Comparison of ENCODE assay signal across 11 cellular contexts in the genomic region with DNA sequence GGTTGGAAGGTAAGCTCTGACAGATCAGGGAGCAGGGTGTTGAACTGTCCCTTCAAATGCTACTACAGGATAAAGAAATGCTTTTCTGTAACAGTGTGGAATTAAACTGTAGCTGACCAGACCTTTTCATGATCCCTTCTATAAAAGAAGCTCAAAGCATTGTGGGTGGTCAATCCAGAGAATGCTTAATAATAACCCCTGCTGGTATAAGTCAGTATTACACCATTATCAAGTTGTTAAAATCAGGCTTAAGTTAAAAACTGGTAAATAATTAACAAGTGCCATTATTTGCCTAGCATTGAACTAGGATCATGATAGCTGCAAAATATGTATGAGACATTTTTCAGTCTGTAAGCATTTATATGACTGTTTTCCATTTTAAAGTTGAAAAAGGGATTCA.
DNase-seq lines count a peak whose midpoint lies in the region; ATAC-seq, FAIRE-seq and TF ChIP-seq lines count a peak whose summit lies in the region.
"Had no signal": no experiment of that assay in that cellular context is flagged by ENCODE, and none has a peak within 500 bp of the region (broad histone marks: within the 10 kb centered on the region; RNA-seq: fewer than 3 reads in every experiment).

No MANE protein-coding gene starts in this region.

- no peak overlapping the region for H3K14ac ChIP-seq in neuronal stem cell (ENCODE audit: low read length)

- H3K79me1 ChIP-seq in neuronal stem cell (ENCODE audit: low read depth, low read length) = no peaks in the 10 kb centered on the region

- H3K27me3 Mint-ChIP-seq in activated CD8-positive, alpha-beta T cell treated with anti-CD3 and anti-CD28 coated beads for 36 hours = no peaks in the 10 kb centered on the region
- H3K27me3 Mint-ChIP-seq: activated CD4-positive, alpha-beta T cell treated with anti-CD3 and anti-CD28 coated beads, Interleukin-2, amount 10 ng/mL, durations not matched to agents 24 days and 14 days; central memory CD8-positive, alpha-beta T cell had no signal

- H2AK5ac ChIP-seq in neuronal stem cell (ENCODE audit: low read depth, low read length) = no peak overlapping the region

- H3K4me3 ChIP-seq in GM12878 = no peak overlapping the region
- H3K4me3 ChIP-seq in neuronal stem cell (ENCODE audit: low read length in 2 of 2) = no peak overlapping the region

- no peak overlapping the region for H2BK5ac ChIP-seq in neuronal stem cell (ENCODE audit: low read length)

- H3K9me3 Mint-ChIP-seq in activated CD8-positive, alpha-beta T cell treated with anti-CD3 and anti-CD28 coated beads for 36 hours = no peaks in the 10 kb centered on the region
- H3K9me3 Mint-ChIP-seq: activated CD4-positive, alpha-beta T cell treated with anti-CD3 and anti-CD28 coated beads, Interleukin-2, amount 10 ng/mL, durations not matched to agents 24 days and 14 days had no signal

- no peak overlapping the region for H4K91ac ChIP-seq in neuronal stem cell (ENCODE audit: low read depth, low read length, poor library complexity)

- no peak overlapping the region for H3K27ac ChIP-seq in GM12878 (ENCODE audit: control insufficient read depth, insufficient read depth)
- no peak overlapping the region for H3K27ac ChIP-seq in neuronal stem cell (replicated peaks; ENCODE audit: low read length)

- DNase-seq in GM12878 (ENCODE audit: low read depth, low spot score) (no peak), neuronal stem cell (ENCODE audit: low spot score) (peak; percentile 2), germinal center (ENCODE audit: low spot score) (no peak)
- DNase-seq in activated CD8-positive, alpha-beta T cell treated with anti-CD3 and anti-CD28 coated beads for 36 hours = no peak
- DNase-seq in activated effector memory CD4-positive, alpha-beta T cell treated with Interleukin-2 at 50 U/mL for 16 hours = no peak
- DNase-seq: activated CD4-positive, alpha-beta T cell treated with anti-CD3 and anti-CD28 coated beads, Interleukin-2, amount 10 ng/mL, durations not matched to agents 24 days and 14 days had no signal

- H3K36me3 ChIP-seq in GM12878 (ENCODE audit: control insufficient read depth in 2 of 2, insufficient read depth in 2 of 2, low read length in 1 of 2) (no peaks in the 10 kb centered on the region), neuronal stem cell (replicated peaks in 1 of 2; ENCODE audit: control insufficient read depth in 2 of 2, insufficient read depth in 2 of 2, low read length in 2 of 2) (no peaks in the 10 kb centered on the region)

- H3K36me3 Mint-ChIP-seq in activated CD8-positive, alpha-beta T cell treated with anti-CD3 and anti-CD28 coated beads for 36 hours (ENCODE audit: low read depth) = no peaks in the 10 kb centered on the region

- RAD21 ChIA-PET in GM12878 (lab: Charles Lee; ENCODE audit: unreplicated experiment) = no interaction called here

- no peak overlapping the region for H3K23ac ChIP-seq in neuronal stem cell (ENCODE audit: low read depth, low read length, poor library complexity)

- no peak for TF ChIP-seq RAD21 in GM12878 (IDR thresholded peaks at IDR 0.05; ENCODE audit: insufficient read depth, low read depth, low read length)

- intact Hi-C loops in GM12878 (cut with micrococcal nuclease; ENCODE audit: unreplicated experiment) = no loop called here
- intact Hi-C loops in activated CD8-positive, alpha-beta T cell treated with anti-CD3 and anti-CD28 coated beads for 36 hours (cut with micrococcal nuclease) = no loop called here

- TF ChIP-seq CTCF in GM12873 (IDR thresholded peaks at IDR 0.05; ENCODE audit: insufficient read depth, low read depth, low read length, missing control alignments) = peak; percentile 48
- peak in 2 of 3 experiments; percentile 24 to 32; a peak in 3 of 6 replicates for TF ChIP-seq CTCF in GM12878 (IDR thresholded peaks at IDR 0.05 in 2 of 3, conservative IDR thresholded peaks at IDR 0.05 in 1 of 3; ENCODE audit: control insufficient read depth in 2 of 3, extremely low read depth in 1 of 3, insufficient read depth in 1 of 3, low read depth in 3 of 3, low read length in 3 of 3)
- TF ChIP-seq CTCF in activated CD8-positive, alpha-beta T cell treated with anti-CD3 and anti-CD28 coated beads for 36 hours (IDR thresholded peaks at IDR 0.05) = no peak

- no TSS peak for BruUV-seq in GM12878 (replicated peaks; lab: Mats Ljungman, UMichigan)

- no peak overlapping the region for H2BK15ac ChIP-seq in neuronal stem cell (ENCODE audit: low read length)

- no peaks in the 10 kb centered on the region for H3K4me1 Mint-ChIP-seq in activated CD8-positive, alpha-beta T cell treated with anti-CD3 and anti-CD28 coated beads for 36 hours (ENCODE audit: low read depth)
- H3K4me1 Mint-ChIP-seq: activated CD4-positive, alpha-beta T cell treated with anti-CD3 and anti-CD28 coated beads, Interleukin-2, amount 10 ng/mL, durations not matched to agents 24 days and 14 days; central memory CD8-positive, alpha-beta T cell had no signal

- H2AFZ ChIP-seq in GM12878 (ENCODE audit: control insufficient read depth, low read depth, low read length) (no peak overlapping the region), neuronal stem cell (ENCODE audit: low read length) (no peak overlapping the region)

- TF ChIP-seq POLR2A in GM12878 (IDR thresholded peaks at IDR 0.05; ENCODE audit: low read depth, low read length) = no peak

- H3K27me3 ChIP-seq in GM12878 (replicated peaks in 1 of 2; ENCODE audit: control insufficient read depth in 2 of 2, insufficient read depth in 2 of 2, low read length in 1 of 2) (no peaks in the 10 kb centered on the region; a peak in 1 of 4 replicates), neuronal stem cell (ENCODE audit: control insufficient read depth in 3 of 3, insufficient read depth in 3 of 3, low read depth in 1 of 3, low read length in 3 of 3) (no peaks in the 10 kb centered on the region)

- H4K20me1 ChIP-seq in GM12878 (ENCODE audit: control insufficient read depth, insufficient read depth) = no peaks in the 10 kb centered on the region

- no peak overlapping the region for H2BK120ac ChIP-seq in neuronal stem cell (ENCODE audit: low read depth, low read length)

- peak; percentile 67 for ATAC-seq in HG03378 (IDR thresholded peaks at IDR 0.05; ENCODE audit: unreplicated experiment)
- ATAC-seq in GM12878 = peak; percentile 69
- ATAC-seq in GM21360 (IDR thresholded peaks at IDR 0.05; ENCODE audit: unreplicated experiment) = no peak
- no peak for ATAC-seq in activated CD8-positive, alpha-beta T cell treated with anti-CD3 and anti-CD28 coated beads for 36 hours

- no peak overlapping the region for H3K27ac Mint-ChIP-seq in activated CD8-positive, alpha-beta T cell treated with anti-CD3 and anti-CD28 coated beads for 36 hours
- H3K27ac Mint-ChIP-seq: activated CD4-positive, alpha-beta T cell treated with anti-CD3 and anti-CD28 coated beads, Interleukin-2, amount 10 ng/mL, durations not matched to agents 24 days and 14 days had no signal

- in situ Hi-C loops in GM12878 (cut with MboI) = no loop called here

- H3K9ac ChIP-seq in GM12878 (ENCODE audit: control insufficient read depth, insufficient read depth, low read length) (no peak overlapping the region), neuronal stem cell (ENCODE audit: low read depth, low read length, poor library complexity) (no peak overlapping the region)

- CTCF ChIA-PET in GM12878 (lab: Yijun Ruan, JAX) = interaction anchor here (0.8 to 1.9 kb wide), 8 partner anchors 11 to 432 kb away, joined by 3 to 11 read pairs (median 4); no protein-coding TSS in a partner anchor
- CTCF ChIA-PET in activated CD8-positive, alpha-beta T cell treated with anti-CD3 and anti-CD28 coated beads for 36 hours (lab: Charles Lee) = interaction anchor here (0.7 to 1.4 kb wide), 9 partner anchors 9 to 172 kb away, joined by 3 to 5 read pairs (median 3); no protein-coding TSS in a partner anchor

- no peak overlapping the region for H2BK12ac ChIP-seq in neuronal stem cell (ENCODE audit: low read length)

- H3K4me3 Mint-ChIP-seq in activated CD8-positive, alpha-beta T cell treated with anti-CD3 and anti-CD28 coated beads for 36 hours = no peak overlapping the region
- H3K4me3 Mint-ChIP-seq: activated CD4-positive, alpha-beta T cell treated with anti-CD3 and anti-CD28 coated beads, Interleukin-2, amount 10 ng/mL, durations not matched to agents 24 days and 14 days; central memory CD8-positive, alpha-beta T cell had no signal

- H3K18ac ChIP-seq in neuronal stem cell (ENCODE audit: low read length) = no peak overlapping the region

- no peak for FAIRE-seq in GM12878 (lab: Jason Lieb, UNC)
- FAIRE-seq: islet of Langerhans had no signal

- no peaks in the 10 kb centered on the region for H3K4me1 ChIP-seq in GM12878 (ENCODE audit: control insufficient read depth, insufficient read depth, low read length)
- H3K4me1 ChIP-seq in neuronal stem cell (ENCODE audit: control insufficient read depth in 2 of 2, insufficient read depth in 1 of 2, low read depth in 1 of 2, low read length in 2 of 2) = no peaks in the 10 kb centered on the region

- no peak overlapping the region for H4K8ac ChIP-seq in neuronal stem cell (ENCODE audit: low read depth, low read length)

- SMC1A ChIA-PET in GM12878 (lab: Charles Lee; ENCODE audit: uncharacterized antibody, unreplicated experiment) = interaction anchor here (0.5 to 2.9 kb wide), 3 partner anchors 10 to 496 kb away, joined by 3 to 19 read pairs (median 3); no protein-coding TSS in a partner anchor

- no peak overlapping the region for H3K4me2 ChIP-seq in GM12878 (ENCODE audit: control insufficient read depth, insufficient read depth)
- H3K4me2 ChIP-seq in neuronal stem cell (ENCODE audit: insufficient read depth, low read length, poor library complexity, severe bottlenecking) = no peak overlapping the region

- POLR2A ChIA-PET in GM12878 (lab: Charles Lee) = no interaction called here
- POLR2A ChIA-PET in activated CD8-positive, alpha-beta T cell treated with anti-CD3 and anti-CD28 coated beads for 36 hours (lab: Charles Lee) = interaction anchor here (0.6 kb wide), 1 partner anchor 1466 kb away, joined by 3 read pairs; no protein-coding TSS in a partner anchor

- H3K9me3 ChIP-seq in GM12878 (replicated peaks; ENCODE audit: control insufficient read depth, insufficient read depth, low read length) (no peaks in the 10 kb centered on the region), neuronal stem cell (replicated peaks in 1 of 2; ENCODE audit: control insufficient read depth in 2 of 2, insufficient read depth in 1 of 2, low read depth in 1 of 2, low read length in 2 of 2) (no peaks in the 10 kb centered on the region)

- no peak for TF ChIP-seq EP300 in GM12878 (IDR thresholded peaks at IDR 0.05; ENCODE audit: borderline replicate concordance in 1 of 2, control insufficient read depth in 1 of 2, low read depth in 2 of 2, low read length in 2 of 2)

- no peaks in the 10 kb centered on the region for H3K79me2 ChIP-seq in GM12878 (ENCODE audit: control insufficient read depth, insufficient read depth, low read length)

- H3K4ac ChIP-seq in neuronal stem cell (ENCODE audit: low read length) = no peak overlapping the region

TF ChIP-seq in GM12878, 131 proteins besides CTCF, POLR2A, EP300 and RAD21 (continues in another document):
- TF ChIP-seq ZZZ3 (IDR thresholded peaks at IDR 0.05; ENCODE audit: control insufficient read depth, insufficient read length, low read depth) (no peak), BACH1 (IDR thresholded peaks at IDR 0.05; ENCODE audit: borderline replicate concordance) (no peak), SPI1 (IDR thresholded peaks at IDR 0.05; ENCODE audit: borderline replicate concordance, insufficient read depth, low read depth, low read length) (no peak), WRNIP1 (IDR thresholded peaks at IDR 0.05; ENCODE audit: borderline replicate concordance, low read depth, low read length) (no peak)

Comparison
In these comparisons a context has a peak if more than half of its experiments do, and no peak if none do; other contexts are left out.
1. ATAC-seq: peak in HG03378 (single experiment) and GM12878 (single experiment); none in GM21360 (single experiment) and activated CD8-positive, alpha-beta T cell treated with anti-CD3 and anti-CD28 coated beads for 36 hours (single experiment).